ENCODE assay signal across 21 cellular contexts in the genomic region with DNA sequence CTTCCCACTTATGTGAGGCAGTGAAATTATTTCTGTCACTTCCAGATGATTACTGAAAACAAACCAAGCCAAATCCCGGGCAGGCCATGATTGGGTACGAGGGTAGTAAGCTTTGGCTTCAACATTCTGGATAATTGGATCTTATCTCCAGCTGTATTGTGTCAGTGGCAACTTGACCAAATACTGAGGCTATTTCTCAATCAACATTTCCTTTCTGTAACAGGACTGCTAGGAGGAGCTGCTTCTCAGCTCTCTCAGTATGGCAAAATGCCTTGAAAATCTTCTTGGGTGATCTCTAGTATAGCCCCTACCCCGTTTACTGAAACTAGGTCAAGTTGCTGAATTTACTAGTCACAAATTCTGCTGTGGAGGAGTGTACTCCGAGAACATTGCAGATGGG.
"Had no signal": no experiment of that assay in that cellular context is flagged by ENCODE, and none has a peak within 500 bp of the region (broad histone marks: within the 10 kb centered on the region; RNA-seq: fewer than 3 reads in every experiment).

No MANE protein-coding gene starts in this region.

- H3K36me3 ChIP-seq: gastrocnemius medialis, heart left ventricle, neutrophil, tibial artery, vagina, WERI-Rb-1 had no signal

- H2AFZ ChIP-seq: parathyroid adenoma had no signal

- H3K4me1 ChIP-seq: gastrocnemius medialis, heart left ventricle, parathyroid adenoma, tibial artery, vagina had no signal

- H3K9ac ChIP-seq: parathyroid adenoma had no signal

- H3K4me3 Mint-ChIP-seq: activated CD8-positive, alpha-beta memory T cell treated with anti-CD3 and anti-CD28 coated beads, Interleukin-2, amount 10 ng/mL, durations not matched to agents 7 days and 5 days; activated naive CD4-positive, alpha-beta T cell treated with anti-CD3 and anti-CD28 coated beads, Interleukin-2, amount 10 ng/mL, durations not matched to agents 7 days and 5 days; central memory CD8-positive, alpha-beta T cell; naive thymus-derived CD8-positive, alpha-beta T cell; stimulated activated naive B cell treated with anti-CD40 and anti-IgM and Interleukin-4, amounts not matched to agents 10 μg/mL and 1 μg/mL and 100 μg/mL, for 72 hours; T-helper 1 cell treated with Interleukin-12 subunit alpha and Interleukin-12 subunit beta and Interleukin-4 antibody, amounts not matched to agents 30 μg/mL and 1 μg/mL, for 36 hours had no signal

- DNase-seq: activated CD4-positive, alpha-beta T cell treated with anti-CD3 and anti-CD28 coated beads, Interleukin-2, amount 50 U/mL, for 48 hours; activated CD8-positive, alpha-beta memory T cell treated with anti-CD3 and anti-CD28 coated beads, Interleukin-2, amount 10 ng/mL, durations not matched to agents 7 days and 5 days; activated naive CD4-positive, alpha-beta T cell treated with anti-CD3 and anti-CD28 coated beads, Interleukin-2, amount 10 ng/mL, durations not matched to agents 7 days and 5 days; activated T-cell treated with anti-CD3 and anti-CD28 coated beads, Interleukin-2, amount 50 U/mL, for 1 hour; cortex of kidney; effector CD4-positive, alpha-beta T cell; gastrocnemius medialis; heart left ventricle; mucosa of descending colon; naive thymus-derived CD8-positive, alpha-beta T cell; retina; stimulated activated CD4-positive, alpha-beta T cell treated with anti-CD3 and anti-CD28 coated beads, Interleukin-2, amount 100 ng/mL, for 48 hours; stimulated activated naive B cell treated with anti-CD40 and anti-IgM and Interleukin-4, amounts not matched to agents 10 μg/mL and 1 μg/mL and 100 μg/mL, for 72 hours; tibial artery; WERI-Rb-1 had no signal

- H3K27ac ChIP-seq: gastrocnemius medialis, heart left ventricle, neutrophil, parathyroid adenoma, tibial artery, vagina, WERI-Rb-1 had no signal

- H3K4me1 Mint-ChIP-seq: activated CD8-positive, alpha-beta memory T cell treated with anti-CD3 and anti-CD28 coated beads, Interleukin-2, amount 10 ng/mL, durations not matched to agents 7 days and 5 days; activated naive CD4-positive, alpha-beta T cell treated with anti-CD3 and anti-CD28 coated beads, Interleukin-2, amount 10 ng/mL, durations not matched to agents 7 days and 5 days; central memory CD8-positive, alpha-beta T cell; naive thymus-derived CD8-positive, alpha-beta T cell; stimulated activated naive B cell treated with anti-CD40 and anti-IgM and Interleukin-4, amounts not matched to agents 10 μg/mL and 1 μg/mL and 100 μg/mL, for 72 hours had no signal

- H3K4me3 ChIP-seq: gastrocnemius medialis, heart left ventricle, mucosa of descending colon, tibial artery, vagina had no signal

- H3K27me3 Mint-ChIP-seq: activated CD8-positive, alpha-beta memory T cell treated with anti-CD3 and anti-CD28 coated beads, Interleukin-2, amount 10 ng/mL, durations not matched to agents 7 days and 5 days; activated naive CD4-positive, alpha-beta T cell treated with anti-CD3 and anti-CD28 coated beads, Interleukin-2, amount 10 ng/mL, durations not matched to agents 7 days and 5 days; central memory CD8-positive, alpha-beta T cell had no signal

- H3K27me3 ChIP-seq: gastrocnemius medialis, heart left ventricle, neutrophil, tibial artery, vagina had no signal

- H3K27ac Mint-ChIP-seq: activated CD8-positive, alpha-beta memory T cell treated with anti-CD3 and anti-CD28 coated beads, Interleukin-2, amount 10 ng/mL, durations not matched to agents 7 days and 5 days; activated naive CD4-positive, alpha-beta T cell treated with anti-CD3 and anti-CD28 coated beads, Interleukin-2, amount 10 ng/mL, durations not matched to agents 7 days and 5 days; activated T-helper 2 cell treated with anti-CD3 and anti-CD28 coated beads, Interferon-gamma antibody, Interleukin-2, Interleukin-4, amounts not matched to agents 10 μg/mL and 5 μg/mL and 100 μg/mL, durations not matched to agents 14 hours and 24 hours and 36 hours; naive thymus-derived CD8-positive, alpha-beta T cell; stimulated activated naive B cell treated with anti-CD40 and anti-IgM and Interleukin-4, amounts not matched to agents 10 μg/mL and 1 μg/mL and 100 μg/mL, for 72 hours; T-helper 1 cell treated with Interleukin-12 subunit alpha and Interleukin-12 subunit beta and Interleukin-4 antibody, amounts not matched to agents 30 μg/mL and 1 μg/mL, for 36 hours had no signal

- H3K9me3 Mint-ChIP-seq: activated naive CD4-positive, alpha-beta T cell treated with anti-CD3 and anti-CD28 coated beads, Interleukin-2, amount 10 ng/mL, durations not matched to agents 7 days and 5 days; activated T-helper 2 cell treated with anti-CD3 and anti-CD28 coated beads, Interferon-gamma antibody, Interleukin-2, Interleukin-4, amounts not matched to agents 10 μg/mL and 5 μg/mL and 100 μg/mL, durations not matched to agents 14 hours and 24 hours and 36 hours; central memory CD8-positive, alpha-beta T cell; stimulated activated naive B cell treated with anti-CD40 and anti-IgM and Interleukin-4, amounts not matched to agents 10 μg/mL and 1 μg/mL and 100 μg/mL, for 72 hours; T-helper 1 cell treated with Interleukin-12 subunit alpha and Interleukin-12 subunit beta and Interleukin-4 antibody, amounts not matched to agents 30 μg/mL and 1 μg/mL, for 36 hours had no signal

- H3K36me3 Mint-ChIP-seq: activated CD8-positive, alpha-beta memory T cell treated with anti-CD3 and anti-CD28 coated beads, Interleukin-2, amount 10 ng/mL, durations not matched to agents 7 days and 5 days; activated naive CD4-positive, alpha-beta T cell treated with anti-CD3 and anti-CD28 coated beads, Interleukin-2, amount 10 ng/mL, durations not matched to agents 7 days and 5 days; naive thymus-derived CD8-positive, alpha-beta T cell; stimulated activated naive B cell treated with anti-CD40 and anti-IgM and Interleukin-4, amounts not matched to agents 10 μg/mL and 1 μg/mL and 100 μg/mL, for 72 hours had no signal

- H3K9me3 ChIP-seq: gastrocnemius medialis, heart left ventricle, mucosa of descending colon, neutrophil, tibial artery, vagina had no signal
